In the genomic region with DNA sequence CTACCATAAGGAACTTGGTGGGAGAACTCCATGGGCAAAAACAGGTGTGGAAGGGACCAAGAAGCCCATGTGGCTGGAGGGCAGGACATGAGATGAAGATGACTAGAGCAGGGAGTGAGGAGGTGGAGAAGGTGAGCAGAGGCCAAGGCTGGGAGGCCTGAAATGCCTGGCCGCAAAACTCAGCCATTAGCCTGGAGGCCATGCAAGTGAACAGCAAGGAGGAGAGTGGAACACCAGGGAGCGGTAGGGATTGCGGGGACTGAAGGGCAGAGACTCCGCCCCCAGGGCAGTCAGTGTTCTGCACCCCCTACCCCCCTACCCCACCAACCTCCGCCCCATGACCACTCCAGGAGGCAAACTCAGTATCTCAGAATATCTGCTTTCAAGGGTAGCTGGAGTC, we compare ENCODE assay signal across 8 cellular contexts. TPM values are rescaled to one million over a fixed set of nuclear protein-coding genes. Genes with fewer than 3 reads are reported as not detected.
DNase-seq lines count a peak whose midpoint lies in the region; ATAC-seq and TF ChIP-seq lines count a peak whose summit lies in the region.

No MANE protein-coding gene starts in this region.

- peak overlapping the region; percentile 73 for H3K4me3 ChIP-seq in GM12875 (ENCODE audit: low read depth, low read length)
- peak overlapping the region; percentile 89 for H3K4me3 ChIP-seq in OCI-LY7 (ENCODE audit: low read depth, low read length, poor library complexity, severe bottlenecking)
- H3K4me3 ChIP-seq in esophagus (ENCODE audit: low read depth in 1 of 2, low read length in 2 of 2) = peak overlapping the region in 1 of 2 donors; percentile 74
- peak overlapping the region; percentile 81 for H3K4me3 ChIP-seq in retinal pigment epithelial cell (ENCODE audit: low read length)

- H3K27me3 ChIP-seq in esophagus (ENCODE audit: control insufficient read depth in 1 of 2, insufficient read depth in 2 of 2, low read length in 2 of 2) = no peaks in the 10 kb centered on the region

- CTCF ChIA-PET in OCI-LY7 (lab: Charles Lee; ENCODE audit: unreplicated experiment) = interaction anchor here (0.6 kb wide), 1 partner anchor 32 kb away, joined by 3 read pairs; no protein-coding TSS in a partner anchor

- POLR2A ChIA-PET in OCI-LY7 (lab: Charles Lee) = interaction anchor here (0.6 to 1.6 kb wide), 3 partner anchors 11 to 67 kb away, joined by 4 to 10 read pairs (median 4); partner anchors contain the start of gene BCL7C

- no peak for ATAC-seq in GM19328 (IDR thresholded peaks at IDR 0.05; ENCODE audit: unreplicated experiment)

- DNase-seq in OCI-LY7 (ENCODE audit: low spot score) = no peak
- no peak for DNase-seq in retinal pigment epithelial cell (ENCODE audit: low read depth)
- no peak for DNase-seq in putamen (ENCODE audit: low spot score)
- no peak for DNase-seq in hepatic stellate cell (ENCODE audit: low spot score)
- DNase-seq in NCI-H226 = no peak

- no peak overlapping the region for H2AFZ ChIP-seq in OCI-LY7 (ENCODE audit: low read length)

- H3K36me3 ChIP-seq in OCI-LY7 (ENCODE audit: insufficient read depth, low read length) (peaks cover 8% of the 10 kb centered on the region), esophagus (ENCODE audit: control insufficient read depth in 2 of 2, insufficient read depth in 2 of 2, low read length in 1 of 2) (peaks cover 0 to 3% of the 10 kb centered on the region in 2 donors)

- H3K4me1 ChIP-seq in OCI-LY7 (ENCODE audit: insufficient read depth, low read length, poor library complexity, severe bottlenecking) (peaks cover 34% of the 10 kb centered on the region), esophagus (ENCODE audit: control insufficient read depth in 2 of 2, insufficient read depth in 2 of 2, low read length in 1 of 2) (peaks cover 7 to 8% of the 10 kb centered on the region in 2 donors)

- no TSS peak for BruUV-seq in OCI-LY7 (replicated peaks; lab: Mats Ljungman, UMichigan)

- no peaks in the 10 kb centered on the region for H4K20me1 ChIP-seq in OCI-LY7 (ENCODE audit: insufficient read depth, low read length)

- TF ChIP-seq CTCF in GM12875 (IDR thresholded peaks at IDR 0.05; ENCODE audit: borderline replicate concordance, insufficient read depth, low read depth, low read length) (no peak), OCI-LY7 (conservative IDR thresholded peaks at IDR 0.05; ENCODE audit: low read length) (no peak), retinal pigment epithelial cell (conservative IDR thresholded peaks at IDR 0.05; ENCODE audit: low read depth, low read length) (no peak)

- H3K9me3 ChIP-seq in OCI-LY7 (ENCODE audit: low read length) (no peaks in the 10 kb centered on the region), esophagus (ENCODE audit: control insufficient read depth in 2 of 2, insufficient read depth in 1 of 2, low read depth in 1 of 2, low read length in 1 of 2) (no peaks in the 10 kb centered on the region)

- no peaks in the 10 kb centered on the region for H3K9me2 ChIP-seq in OCI-LY7 (ENCODE audit: insufficient read depth, low read length)

- intact Hi-C loops in OCI-LY7 (cut with micrococcal nuclease; ENCODE audit: unreplicated experiment) = no loop called here

- H3K27ac ChIP-seq in OCI-LY7 (ENCODE audit: low read depth, low read length, poor library complexity, severe bottlenecking) (peak overlapping the region; percentile 78), esophagus (ENCODE audit: low read depth in 2 of 2, low read length in 1 of 2) (peak overlapping the region; percentile 73 to 97)

- 61 to 75% methylated on average over 5 of the region's 5 CpGs for WGBS in esophagus, 2 donors

- peaks cover 19% of the 10 kb centered on the region; the same call in 1 of the 2 replicates for H3K79me2 ChIP-seq in OCI-LY7 (ENCODE audit: insufficient read depth, low read depth, low read length)

- H3K4me2 ChIP-seq in OCI-LY7 (ENCODE audit: low read length) = peak overlapping the region; percentile 97

RNA-seq across cellular contexts. Expression of gene BCL7C, which starts 17.0 kb away (rescaled TPM):
- 17.8 and 20.6 TPM in 2 replicates for total RNA-seq in OCI-LY7 (2014; rRNA removed; shearing (Covaris generic))
- total RNA-seq in OCI-LY7 (2022) = 11.0 and 11.5 TPM in 2 replicates
- polyA plus RNA-seq in esophagus = 10 to 100 TPM; 21.8 to 33.9 TPM

RNA-seq across cellular contexts. Expression of gene CTF1, which starts 19.5 kb away (rescaled TPM):
- total RNA-seq in OCI-LY7 (2014; rRNA removed; shearing (Covaris generic)) = 0.09 and 0.21 TPM in 2 replicates
- 0.46 and 0.68 TPM in 2 replicates for total RNA-seq in OCI-LY7 (2022)
- 1 to 10 TPM; 2.2 to 3.3 TPM for polyA plus RNA-seq in esophagus

RNA-seq across cellular contexts. Expression of gene FBXL19, which starts 46.5 kb away (rescaled TPM):
- 16.1 and 16.2 TPM in 2 replicates for total RNA-seq in OCI-LY7 (2014; rRNA removed; shearing (Covaris generic))
- total RNA-seq in OCI-LY7 (2022) = 30.2 and 34.8 TPM in 2 replicates
- 10 to 100 TPM; 10.7 to 35.6 TPM for polyA plus RNA-seq in esophagus
